In the genomic region with DNA sequence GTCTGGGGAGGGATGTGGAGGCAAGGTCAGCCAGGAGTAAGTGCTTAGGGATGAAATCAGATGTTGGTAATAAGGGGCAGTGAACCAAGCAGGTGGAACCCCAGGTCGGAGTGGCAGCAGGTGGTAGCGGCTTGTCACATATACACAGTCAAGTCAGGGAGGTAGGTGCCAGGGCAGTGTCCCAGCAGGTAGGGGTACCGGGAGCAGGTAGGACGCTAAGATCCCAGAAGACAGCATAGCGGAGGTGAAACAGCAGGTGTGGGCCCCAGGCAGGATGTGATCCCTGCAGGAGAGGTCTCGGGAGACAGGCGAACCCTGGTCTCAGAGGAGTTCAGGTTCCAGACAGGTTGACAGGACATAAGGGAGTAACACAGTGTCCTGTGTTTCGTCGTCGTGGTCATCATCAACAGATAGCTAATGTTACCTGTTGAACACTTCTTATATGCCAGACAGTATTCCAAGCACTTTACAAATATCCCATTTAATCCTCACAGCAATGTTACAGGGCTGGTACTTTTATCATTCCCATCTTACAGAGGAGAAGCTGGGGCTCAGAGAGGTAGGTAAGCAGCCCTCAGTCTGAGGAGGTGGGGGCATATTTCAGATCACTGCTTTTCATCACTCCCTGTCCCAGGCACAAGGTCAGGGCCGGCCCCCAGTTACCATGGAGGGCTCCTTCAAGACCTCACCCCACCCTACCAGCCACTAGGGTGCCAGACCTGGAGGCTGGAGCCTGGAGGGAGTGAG, we compare ENCODE assay signal across 17 cellular contexts.
A peak's percentile ranks its signal among the peaks of the same experiment; 100 is the strongest.
DNase-seq lines count a peak whose midpoint lies in the region; ATAC-seq and TF ChIP-seq lines count a peak whose summit lies in the region.
"Had no signal": no experiment of that assay in that cellular context is flagged by ENCODE, and none has a peak within 500 bp of the region (broad histone marks: within the 10 kb centered on the region; RNA-seq: fewer than 3 reads in every experiment).

No MANE protein-coding gene starts in this region.

- no peak overlapping the region for H3K4me3 ChIP-seq in MG63
- H3K4me3 ChIP-seq: K562 had no signal

- H3K9me3 ChIP-seq in MG63 = no peaks in the 10 kb centered on the region
- H3K9me3 ChIP-seq: BE2C had no signal

- H3K27me3 ChIP-seq in MG63 = no peaks in the 10 kb centered on the region
- H3K27me3 ChIP-seq: BE2C had no signal

- POLR2A ChIA-PET in activated CD8-positive, alpha-beta T cell treated with anti-CD3 and anti-CD28 coated beads for 36 hours (lab: Charles Lee) = no interaction called here

- H3K27me3 Mint-ChIP-seq in activated CD8-positive, alpha-beta memory T cell treated with anti-CD3 and anti-CD28 coated beads, Interleukin-2, amount 10 ng/mL, durations not matched to agents 7 days and 5 days = peaks cover 45% of the 10 kb centered on the region
- peaks cover 2 to 4% (median 4%) of the 10 kb centered on the region in 3 donors for H3K27me3 Mint-ChIP-seq in CD14-positive monocyte (ENCODE audit: low read depth in 3 of 3)
- peaks cover 2% of the 10 kb centered on the region for H3K27me3 Mint-ChIP-seq in activated CD8-positive, alpha-beta T cell treated with anti-CD3 and anti-CD28 coated beads for 36 hours

- ATAC-seq in activated CD8-positive, alpha-beta memory T cell treated with anti-CD3 and anti-CD28 coated beads, Interleukin-2, amount 10 ng/mL, durations not matched to agents 7 days and 5 days = no peak
- no peak for ATAC-seq in GM19328 (IDR thresholded peaks at IDR 0.05; ENCODE audit: unreplicated experiment)
- ATAC-seq in activated CD8-positive, alpha-beta T cell treated with anti-CD3 and anti-CD28 coated beads for 36 hours = no peak
- ATAC-seq: CD8-positive, alpha-beta T cell; K562 had no signal

- no peaks in the 10 kb centered on the region for H3K9me3 Mint-ChIP-seq in activated CD8-positive, alpha-beta memory T cell treated with anti-CD3 and anti-CD28 coated beads, Interleukin-2, amount 10 ng/mL, durations not matched to agents 7 days and 5 days (ENCODE audit: low read depth)
- no peaks in the 10 kb centered on the region for H3K9me3 Mint-ChIP-seq in CD14-positive monocyte
- H3K9me3 Mint-ChIP-seq in activated CD8-positive, alpha-beta T cell treated with anti-CD3 and anti-CD28 coated beads for 36 hours = no peaks in the 10 kb centered on the region
- H3K9me3 Mint-ChIP-seq: CD8-positive, alpha-beta T cell had no signal

- no peak for TF ChIP-seq CTCF in CD14-positive monocyte (IDR thresholded peaks at IDR 0.05)
- TF ChIP-seq CTCF in activated CD8-positive, alpha-beta T cell treated with anti-CD3 and anti-CD28 coated beads for 36 hours (IDR thresholded peaks at IDR 0.05) = no peak

- H3K36me3 ChIP-seq in MG63 = no peaks in the 10 kb centered on the region
- H3K36me3 ChIP-seq: BE2C had no signal

- H3K27ac Mint-ChIP-seq in activated CD8-positive, alpha-beta memory T cell treated with anti-CD3 and anti-CD28 coated beads, Interleukin-2, amount 10 ng/mL, durations not matched to agents 7 days and 5 days = no peak overlapping the region
- peak overlapping the region in 1 of 7 donors; percentile 83 for H3K27ac Mint-ChIP-seq in CD14-positive monocyte
- no peak overlapping the region for H3K27ac Mint-ChIP-seq in activated CD8-positive, alpha-beta T cell treated with anti-CD3 and anti-CD28 coated beads for 36 hours
- H3K27ac Mint-ChIP-seq: CD8-positive, alpha-beta T cell had no signal

- no peaks in the 10 kb centered on the region for H3K36me3 Mint-ChIP-seq in activated CD8-positive, alpha-beta memory T cell treated with anti-CD3 and anti-CD28 coated beads, Interleukin-2, amount 10 ng/mL, durations not matched to agents 7 days and 5 days
- no peaks in the 10 kb centered on the region for H3K36me3 Mint-ChIP-seq in CD14-positive monocyte
- H3K36me3 Mint-ChIP-seq in activated CD8-positive, alpha-beta T cell treated with anti-CD3 and anti-CD28 coated beads for 36 hours (ENCODE audit: low read depth) = no peaks in the 10 kb centered on the region

- H3K4me1 Mint-ChIP-seq in activated CD8-positive, alpha-beta memory T cell treated with anti-CD3 and anti-CD28 coated beads, Interleukin-2, amount 10 ng/mL, durations not matched to agents 7 days and 5 days = peaks cover 8% of the 10 kb centered on the region
- H3K4me1 Mint-ChIP-seq in CD14-positive monocyte = peaks cover 11% of the 10 kb centered on the region
- peaks cover 16% of the 10 kb centered on the region for H3K4me1 Mint-ChIP-seq in activated CD8-positive, alpha-beta T cell treated with anti-CD3 and anti-CD28 coated beads for 36 hours (ENCODE audit: low read depth)

- intact Hi-C loops in CD14-positive monocyte (cut with micrococcal nuclease) (no loop called here), posterior vena cava (cut with DNase I) (no loop called here)
- intact Hi-C loops in activated CD8-positive, alpha-beta T cell treated with anti-CD3 and anti-CD28 coated beads for 36 hours (cut with micrococcal nuclease) = no loop called here

- no peak overlapping the region for H3K4me3 Mint-ChIP-seq in activated CD8-positive, alpha-beta memory T cell treated with anti-CD3 and anti-CD28 coated beads, Interleukin-2, amount 10 ng/mL, durations not matched to agents 7 days and 5 days
- no peak overlapping the region for H3K4me3 Mint-ChIP-seq in CD14-positive monocyte
- H3K4me3 Mint-ChIP-seq in activated CD8-positive, alpha-beta T cell treated with anti-CD3 and anti-CD28 coated beads for 36 hours = no peak overlapping the region
- H3K4me3 Mint-ChIP-seq: CD8-positive, alpha-beta T cell had no signal

- CTCF ChIA-PET in activated CD8-positive, alpha-beta memory T cell treated with anti-CD3 and anti-CD28 coated beads, Interleukin-2, amount 10 ng/mL, durations not matched to agents 7 days and 5 days (lab: Charles Lee) = interaction anchor here (1.0 to 4.1 kb wide), 2 partner anchors 8 to 12 kb away, joined by 3 to 21 read pairs; no protein-coding TSS in a partner anchor
- CTCF ChIA-PET in activated CD8-positive, alpha-beta T cell treated with anti-CD3 and anti-CD28 coated beads for 36 hours (lab: Charles Lee) = interaction anchor here (1.0 to 2.4 kb wide), 2 partner anchors 9 to 33 kb away, joined by 3 to 9 read pairs; no protein-coding TSS in a partner anchor

- DNase-seq in activated CD8-positive, alpha-beta memory T cell treated with anti-CD3 and anti-CD28 coated beads, Interleukin-2, amount 10 ng/mL, durations not matched to agents 7 days and 5 days = peak; percentile 21
- DNase-seq in activated CD8-positive, alpha-beta memory T cell treated with anti-CD3 and anti-CD28 coated beads for 24 hours = no peak
- DNase-seq in CD14-positive monocyte (ENCODE audit: low spot score) (peak; percentile 40), posterior vena cava (ENCODE audit: low spot score) (peak; percentile 72), MG63 (no peak)
- DNase-seq in activated CD8-positive, alpha-beta memory T cell treated with anti-CD3 and anti-CD28 coated beads, Interleukin-2, amount 50 U/mL, for 48 hours = peak; percentile 44
- no peak for DNase-seq in activated CD8-positive, alpha-beta T cell treated with anti-CD3 and anti-CD28 coated beads for 36 hours
- DNase-seq: BE2C; CD8-positive, alpha-beta T cell; DMS53; NCI-H1417; NCI-H187 treated with DMSO at 0.1 percent for 48 hours; NCI-H2227 treated with DMSO at 0.1 percent for 48 hours; NCI-H510A treated with DMSO at 0.1 percent for 48 hours; SIG-M5 had no signal

Comparison
In these comparisons a context has a peak if more than half of its experiments do, and no peak if none do; other contexts are left out.
1. DNase-seq: peak in activated CD8-positive, alpha-beta memory T cell treated with anti-CD3 and anti-CD28 coated beads, Interleukin-2, amount 10 ng/mL, durations not matched to agents 7 days and 5 days (single experiment), CD14-positive monocyte (single experiment), activated CD8-positive, alpha-beta memory T cell treated with anti-CD3 and anti-CD28 coated beads, Interleukin-2, amount 50 U/mL, for 48 hours (single experiment) and posterior vena cava (single experiment); none in activated CD8-positive, alpha-beta memory T cell treated with anti-CD3 and anti-CD28 coated beads for 24 hours (single experiment), MG63 (single experiment) and activated CD8-positive, alpha-beta T cell treated with anti-CD3 and anti-CD28 coated beads for 36 hours (single experiment).